In genomic region chr1:203985676-203986075, GRCh38 we compare ENCODE assay signal across 33 cellular contexts.
A peak's percentile ranks its signal among the peaks of the same experiment; 100 is the strongest.
DNase-seq lines count a peak whose midpoint lies in the region; FAIRE-seq and TF ChIP-seq lines count a peak whose summit lies in the region.
"Had no signal": no experiment of that assay in that cellular context is flagged by ENCODE, and none has a peak within 500 bp of the region (broad histone marks: within the 10 kb centered on the region; RNA-seq: fewer than 3 reads in every experiment).

No MANE protein-coding gene starts in this region.

- H3K4me1 ChIP-seq in H1 (replicated peaks in 1 of 4; ENCODE audit: control insufficient read depth in 3 of 4, insufficient read depth in 4 of 4, low read length in 3 of 4) (peaks cover 3 to 14% (median 9%) of the 10 kb centered on the region in 4 experiments; a peak in 4 of 7 replicates), tibial nerve (peaks cover 0 to 33% (median 2%) of the 10 kb centered on the region in 4 donors)
- H3K4me1 ChIP-seq: uterus had no signal

- H3K23me2 ChIP-seq in H1 (ENCODE audit: low read depth, low read length), result no peaks in the 10 kb centered on the region; the same call in 1 of the 2 replicates

- peak overlapping the region; percentile 82 for H3K27ac Mint-ChIP-seq in progenitor cell of endocrine pancreas
- H3K27ac Mint-ChIP-seq in activated CD4-positive, alpha-beta T cell treated with anti-CD3 and anti-CD28 coated beads, Interleukin-2, amount 10 ng/mL, durations not matched to agents 7 days and 5 days, result no peak overlapping the region
- H3K27ac Mint-ChIP-seq: activated CD4-positive, alpha-beta T cell treated with anti-CD3 and anti-CD28 coated beads for 36 hours; activated naive CD8-positive, alpha-beta T cell treated with anti-CD3 and anti-CD28 coated beads for 36 hours; CD14-positive monocyte had no signal

- H3K27me3 ChIP-seq in H1 (replicated peaks in 1 of 4; ENCODE audit: control insufficient read depth in 3 of 4, extremely low read depth in 1 of 4, insufficient read depth in 3 of 4, low read length in 3 of 4) (no peaks in the 10 kb centered on the region), tibial nerve (no peaks in the 10 kb centered on the region)
- H3K27me3 ChIP-seq: cardiac muscle cell, ovary, uterus had no signal

- H4K8ac ChIP-seq in H1 (ENCODE audit: extremely low read depth, insufficient read depth, low read length), result no peak overlapping the region

- peaks cover 3% of the 10 kb centered on the region for H3K27me3 Mint-ChIP-seq in progenitor cell of endocrine pancreas
- H3K27me3 Mint-ChIP-seq in activated CD4-positive, alpha-beta T cell treated with anti-CD3 and anti-CD28 coated beads, Interleukin-2, amount 10 ng/mL, durations not matched to agents 7 days and 5 days, result peaks cover 9% of the 10 kb centered on the region
- H3K27me3 Mint-ChIP-seq: activated CD4-positive, alpha-beta T cell treated with anti-CD3 and anti-CD28 coated beads for 36 hours; activated naive CD8-positive, alpha-beta T cell treated with anti-CD3 and anti-CD28 coated beads for 36 hours had no signal

- peak overlapping the region; percentile 96 for H2BK20ac ChIP-seq in H1 (ENCODE audit: low read length)

- no peak for TF ChIP-seq RAD21 in H1 (IDR thresholded peaks at IDR 0.05 in 1 of 2, conservative IDR thresholded peaks at IDR 0.05 in 1 of 2; ENCODE audit: low read depth in 2 of 2, low read length in 2 of 2)

- H3K4ac ChIP-seq in H1 (replicated peaks; ENCODE audit: insufficient read length, low read depth, low read length), result no peak overlapping the region

- H3K4me3 Mint-ChIP-seq in progenitor cell of endocrine pancreas (ENCODE audit: low read depth), result no peak overlapping the region
- H3K4me3 Mint-ChIP-seq in activated CD4-positive, alpha-beta T cell treated with anti-CD3 and anti-CD28 coated beads, Interleukin-2, amount 10 ng/mL, durations not matched to agents 7 days and 5 days, result no peak overlapping the region
- H3K4me3 Mint-ChIP-seq: activated CD4-positive, alpha-beta T cell treated with anti-CD3 and anti-CD28 coated beads for 36 hours; activated naive CD8-positive, alpha-beta T cell treated with anti-CD3 and anti-CD28 coated beads for 36 hours; CD14-positive monocyte; nephron progenitor cell had no signal

- H3K36me3 ChIP-seq in H1 (ENCODE audit: control insufficient read depth in 2 of 4, insufficient read depth in 4 of 4, low read length in 3 of 4) (no peaks in the 10 kb centered on the region; a peak in 1 of 8 replicates), tibial nerve (no peaks in the 10 kb centered on the region)
- H3K36me3 ChIP-seq: cardiac muscle cell, ovary, uterus had no signal

- no peak overlapping the region for H3K23ac ChIP-seq in H1 (ENCODE audit: insufficient read length)

- TF ChIP-seq POLR2A in H1 (IDR thresholded peaks at IDR 0.05; ENCODE audit: control extremely low read depth in 1 of 2, low read depth in 2 of 2, low read length in 2 of 2) (no peak), tibial nerve (IDR thresholded peaks at IDR 0.05) (no peak)

- H3K79me1 ChIP-seq in H1 (ENCODE audit: low read depth, low read length), result no peaks in the 10 kb centered on the region

- CTCF ChIA-PET in H1 (lab: Charles Lee; ENCODE audit: partially characterized antibody), result interaction anchor here (0.8 kb wide), 1 partner anchor 113 kb away, joined by 3 read pairs; no protein-coding TSS in a partner anchor
- CTCF ChIA-PET in activated CD4-positive, alpha-beta T cell treated with anti-CD3 and anti-CD28 coated beads, Interleukin-2, amount 10 ng/mL, durations not matched to agents 7 days and 5 days (lab: Charles Lee), result no interaction called here

- H3K56ac ChIP-seq in H1 (replicated peaks; ENCODE audit: insufficient read length, low read depth, low read length), result no peak overlapping the region

- H2BK5ac ChIP-seq in H1 (ENCODE audit: low read depth, low read length), result peak overlapping the region; percentile 85; the same call in 1 of the 2 replicates

- POLR2A ChIA-PET in H1 (lab: Charles Lee; ENCODE audit: partially characterized antibody), result no interaction called here
- POLR2A ChIA-PET in activated CD4-positive, alpha-beta T cell treated with anti-CD3 and anti-CD28 coated beads, Interleukin-2, amount 10 ng/mL, durations not matched to agents 7 days and 5 days (lab: Charles Lee), result no interaction called here

- 84% methylated on average over 2 of the region's 2 CpGs; no CpG with 5 or more reads in 1 of the 2 experiments for WGBS in H1 (ENCODE audit: extremely low coverage in 1 of 2, insufficient coverage in 1 of 2, insufficient read length in 1 of 2, insufficient replicate concordance in 2 of 2, low coverage in 1 of 2, low lambda C conversion rate in 2 of 2, missing lambda C conversion rate in 1 of 2), 2 experiments
- 74 to 77% methylated on average over 2 of the region's 2 CpGs for WGBS in tibial nerve, 2 donors

- H3K14ac ChIP-seq in H1 (ENCODE audit: insufficient read length), result no peak overlapping the region

- no peaks in the 10 kb centered on the region for H3K79me2 ChIP-seq in H1 (ENCODE audit: control insufficient read depth in 1 of 2, insufficient read depth in 2 of 2, low read length in 2 of 2)

- peak overlapping the region; percentile 99; the same call in 1 of the 2 replicates for H2AK5ac ChIP-seq in H1 (ENCODE audit: low read depth, low read length)

- no peak overlapping the region for H3K9ac ChIP-seq in H1 (replicated peaks in 1 of 4; ENCODE audit: extremely low read depth in 1 of 4, low read depth in 3 of 4, low read length in 3 of 4)

- peak overlapping the region; percentile 55 for H4K5ac ChIP-seq in H1 (ENCODE audit: insufficient read length, low read depth, low read length)

- H3K18ac ChIP-seq in H1 (ENCODE audit: extremely low read depth, low read length), result peak overlapping the region; percentile 75

- H3K4me2 ChIP-seq in H1 (ENCODE audit: insufficient read depth in 1 of 2, low read depth in 2 of 2, low read length in 2 of 2), result 0 out of 4 replicates have a peak overlapping the region, but pooled peaks of 1 of the 2 experiments have one; percentile 14

- peaks cover 3% of the 10 kb centered on the region for H3K9me3 Mint-ChIP-seq in progenitor cell of endocrine pancreas (ENCODE audit: low read depth)
- H3K9me3 Mint-ChIP-seq in activated CD4-positive, alpha-beta T cell treated with anti-CD3 and anti-CD28 coated beads, Interleukin-2, amount 10 ng/mL, durations not matched to agents 7 days and 5 days, result no peaks in the 10 kb centered on the region
- H3K9me3 Mint-ChIP-seq: activated naive CD8-positive, alpha-beta T cell treated with anti-CD3 and anti-CD28 coated beads for 36 hours had no signal

- no peak overlapping the region for H4K91ac ChIP-seq in H1 (replicated peaks; ENCODE audit: insufficient read length, low read length)

- no peak for FAIRE-seq in H1 (lab: Jason Lieb, UNC)
- FAIRE-seq in D721Med (lab: Jason Lieb, UNC), result no peak
- FAIRE-seq: colon, K562, RCC 7860 had no signal

- H4K20me1 ChIP-seq in H1 (replicated peaks in 1 of 2; ENCODE audit: control insufficient read depth in 1 of 2, insufficient read depth in 2 of 2, low read length in 2 of 2), result no peaks in the 10 kb centered on the region

- peak overlapping the region in 1 of 4 experiments; percentile 37; a peak in 1 of 8 replicates for H3K4me3 ChIP-seq in H1 (ENCODE audit: extremely low read depth in 1 of 4, insufficient read depth in 2 of 4, low read depth in 3 of 4, low read length in 4 of 4)
- H3K4me3 ChIP-seq in tibial nerve, result no peak overlapping the region
- H3K4me3 ChIP-seq: cardiac muscle cell, K562, ovary, skin epidermis, uterus had no signal

- H3K36me3 Mint-ChIP-seq in progenitor cell of endocrine pancreas (ENCODE audit: insufficient read depth), result no peaks in the 10 kb centered on the region
- no peaks in the 10 kb centered on the region for H3K36me3 Mint-ChIP-seq in activated CD4-positive, alpha-beta T cell treated with anti-CD3 and anti-CD28 coated beads, Interleukin-2, amount 10 ng/mL, durations not matched to agents 7 days and 5 days (ENCODE audit: low read depth)
- H3K36me3 Mint-ChIP-seq: activated naive CD8-positive, alpha-beta T cell treated with anti-CD3 and anti-CD28 coated beads for 36 hours; CD14-positive monocyte had no signal

- H2AFZ ChIP-seq in H1 (ENCODE audit: low read length), result no peak overlapping the region

- peaks cover 3 to 25% of the 10 kb centered on the region in 2 experiments; a peak in 3 of 4 replicates for H3K9me3 ChIP-seq in H1 (ENCODE audit: insufficient read depth in 2 of 2, low read depth in 1 of 2, low read length in 1 of 2)
- H3K9me3 ChIP-seq in tibial nerve, result no peaks in the 10 kb centered on the region
- H3K9me3 ChIP-seq: ovary, uterus had no signal

- H3K27ac ChIP-seq in H1 (ENCODE audit: low read depth, low read length) (peak overlapping the region; percentile 64), tibial nerve (no peak overlapping the region)
- H3K27ac ChIP-seq: cardiac muscle cell, ovary, skin epidermis had no signal

- peaks cover 7% of the 10 kb centered on the region for H3K4me1 Mint-ChIP-seq in progenitor cell of endocrine pancreas (ENCODE audit: low read depth)
- H3K4me1 Mint-ChIP-seq in activated CD4-positive, alpha-beta T cell treated with anti-CD3 and anti-CD28 coated beads, Interleukin-2, amount 10 ng/mL, durations not matched to agents 7 days and 5 days, result peaks cover 2% of the 10 kb centered on the region
- H3K4me1 Mint-ChIP-seq: activated CD4-positive, alpha-beta T cell treated with anti-CD3 and anti-CD28 coated beads for 36 hours; activated naive CD8-positive, alpha-beta T cell treated with anti-CD3 and anti-CD28 coated beads for 36 hours had no signal

- TF ChIP-seq CTCF in H1 (IDR thresholded peaks at IDR 0.05; ENCODE audit: control extremely low read depth in 1 of 3, insufficient read depth in 1 of 3, low read depth in 1 of 3, low read length in 3 of 3) (no peak), progenitor cell of endocrine pancreas (IDR thresholded peaks at IDR 0.05; ENCODE audit: unreplicated experiment) (no peak), D721Med (IDR thresholded peaks at IDR 0.05; ENCODE audit: insufficient read depth, missing control alignments) (no peak), tibial nerve (IDR thresholded peaks at IDR 0.05) (no peak)

- peak; percentile 34 for DNase-seq in NCI-H1436 (lab: John Stamatoyannopoulos, UW)
- DNase-seq in NCI-H1436 treated with DMSO at 0.1 percent for 48 hours (lab: John Stamatoyannopoulos, UW), result no peak
- peak; percentile 52 for DNase-seq in NCI-H1105 (lab: John Stamatoyannopoulos, UW)
- no peak for DNase-seq in H1 (ENCODE audit: low read depth in 1 of 2, low spot score in 2 of 2)
- no peak for DNase-seq in progenitor cell of endocrine pancreas (ENCODE audit: low spot score, unreplicated experiment)
- no peak for DNase-seq in D721Med (ENCODE audit: insufficient read length, low spot score)
- no peak for DNase-seq in activated CD4-positive, alpha-beta T cell treated with anti-CD3 and anti-CD28 coated beads, Interleukin-2, amount 10 ng/mL, durations not matched to agents 7 days and 5 days
- no peak for DNase-seq in tibial nerve (ENCODE audit: low spot score in 2 of 2)
- DNase-seq: 8988T; activated CD4-positive, alpha-beta T cell treated with anti-CD3 and anti-CD28 coated beads for 36 hours; activated effector memory CD4-positive, alpha-beta T cell treated with anti-CD3 and anti-CD28 coated beads, Interleukin-2, amount 50 U/mL, for 16 hours; activated naive CD8-positive, alpha-beta T cell treated with anti-CD3 and anti-CD28 coated beads for 36 hours; aorta; DND-41; effector CD4-positive, alpha-beta T cell; GF-D8; hypothalamus; mammary epithelial cell; NCI-H1092 treated with DMSO at 0.1 percent for 48 hours; NCI-H2081 treated with DMSO at 0.1 percent for 48 hours; NCI-H524 treated with DMSO at 0.1 percent for 48 hours; nephron progenitor cell; ovary; retina; stimulated activated naive CD4-positive, alpha-beta T cell; SW 1271; uterus had no signal

- peak overlapping the region; percentile 58 for H2BK120ac ChIP-seq in H1 (replicated peaks; ENCODE audit: low read depth, low read length)

- H2BK15ac ChIP-seq in H1 (ENCODE audit: low read length), result no peak overlapping the region

- peak overlapping the region; percentile 51 for H2BK12ac ChIP-seq in H1 (ENCODE audit: low read depth, low read length)

- no peak for TF ChIP-seq EP300 in H1 (IDR thresholded peaks at IDR 0.05; ENCODE audit: borderline replicate concordance in 1 of 2, low read depth in 2 of 2, low read length in 2 of 2)
- TF ChIP-seq EP300 in tibial nerve (IDR thresholded peaks at IDR 0.05), result no peak

Comparison
In these comparisons a context has a peak if more than half of its experiments do, and no peak if none do; other contexts are left out.
1. DNase-seq: peak in NCI-H1436 (single experiment) and NCI-H1105 (single experiment); none in NCI-H1436 treated with DMSO at 0.1 percent for 48 hours (single experiment), H1 (0 of 2), progenitor cell of endocrine pancreas (single experiment), D721Med (single experiment), activated CD4-positive, alpha-beta T cell treated with anti-CD3 and anti-CD28 coated beads, Interleukin-2, amount 10 ng/mL, durations not matched to agents 7 days and 5 days (single experiment) and tibial nerve (0 of 2).